Comparison of ENCODE assay signal across 35 cellular contexts in the genomic region with DNA sequence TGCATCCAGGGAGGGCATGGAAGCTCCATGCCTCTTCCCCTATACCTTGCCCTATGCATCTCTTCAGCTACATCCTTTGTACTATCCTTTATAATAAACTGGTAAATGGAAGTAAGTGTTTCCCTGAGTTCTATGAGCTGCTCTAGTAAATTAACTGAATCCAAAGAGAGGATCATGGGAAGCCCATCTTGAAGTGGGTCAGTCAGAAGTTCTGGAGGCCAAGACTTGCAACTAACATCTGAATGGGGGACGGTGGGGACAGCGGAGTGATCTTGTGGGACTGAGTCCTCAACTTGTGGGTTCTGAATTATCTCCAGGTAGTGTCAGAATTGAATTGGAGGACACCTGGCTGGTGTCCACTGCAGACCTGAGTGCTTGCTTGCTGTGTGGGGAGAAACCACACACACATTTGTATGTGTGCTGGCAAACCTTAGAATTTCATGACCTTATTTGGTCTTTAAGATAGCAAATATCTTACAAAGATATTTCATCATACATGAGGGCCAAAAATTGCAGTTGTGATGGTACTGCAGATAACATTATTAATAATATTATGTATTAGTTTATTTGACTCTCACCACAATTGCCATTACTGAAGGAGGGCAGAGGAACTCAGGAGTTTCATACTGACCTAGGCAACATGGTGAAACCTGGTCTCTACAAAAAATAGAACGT. TPM values are rescaled to one million over a fixed set of nuclear protein-coding genes. Genes with fewer than 3 reads are reported as not detected.
"Had no signal": no experiment of that assay in that cellular context is flagged by ENCODE, and none has a peak within 500 bp of the region (broad histone marks: within the 10 kb centered on the region; RNA-seq: fewer than 3 reads in every experiment).

No MANE protein-coding gene starts in this region.

- H3K27me3 ChIP-seq: adrenal gland, ascending aorta, breast epithelium, cardiac muscle cell, dorsolateral prefrontal cortex, esophagus squamous epithelium had no signal

- FAIRE-seq: frontal cortex had no signal

- ATAC-seq: activated CD4-positive, alpha-beta T cell treated with anti-CD3 and anti-CD28 coated beads for 36 hours; activated CD8-positive, alpha-beta memory T cell treated with anti-CD3 and anti-CD28 coated beads, Interleukin-2, amount 10 ng/mL, durations not matched to agents 7 days and 5 days; activated CD8-positive, alpha-beta T cell treated with anti-CD3 and anti-CD28 coated beads, Interleukin-2, amount 10 ng/mL, durations not matched to agents 7 days and 5 days; activated naive CD8-positive, alpha-beta T cell treated with anti-CD3 and anti-CD28 coated beads, Interleukin-2, amount 50 U/mL, for 24 hours had no signal

- H3K36me3 ChIP-seq: adrenal gland, ascending aorta, breast epithelium, cardiac muscle cell, esophagus squamous epithelium had no signal

- H3K4me3 ChIP-seq: adrenal gland, ascending aorta, breast epithelium, cardiac muscle cell, coronary artery, dorsolateral prefrontal cortex, esophagus squamous epithelium had no signal

- H3K4me1 ChIP-seq: ascending aorta, breast epithelium had no signal

- H3K9me3 ChIP-seq: adrenal gland, ascending aorta, breast epithelium, esophagus squamous epithelium had no signal

- DNase-seq: activated CD4-positive, alpha-beta memory T cell treated with anti-CD3 and anti-CD28 coated beads for 36 hours; activated CD4-positive, alpha-beta T cell treated with anti-CD3 and anti-CD28 coated beads for 36 hours; activated CD4-positive, alpha-beta T cell treated with anti-CD3 and anti-CD28 coated beads, Interleukin-2, amount 10 ng/mL, durations not matched to agents 24 days and 14 days; activated CD4-positive, CD25-positive, alpha-beta regulatory T cell; activated CD4-positive, CD25-positive, alpha-beta regulatory T cell treated with anti-CD3 and anti-CD28 coated beads, Interleukin-2, amount 50 U/mL, for 72 hours; activated CD8-positive, alpha-beta memory T cell treated with anti-CD3 and anti-CD28 coated beads, Interleukin-2, amount 10 ng/mL, durations not matched to agents 7 days and 5 days; activated CD8-positive, alpha-beta memory T cell treated with anti-CD3 and anti-CD28 coated beads, Interleukin-2, amount 50 U/mL, for 4 hours; activated CD8-positive, alpha-beta T cell treated with anti-CD3 and anti-CD28 coated beads, Interleukin-2, amount 10 ng/mL, durations not matched to agents 7 days and 5 days; activated effector memory CD4-positive, alpha-beta T cell treated with anti-CD3 and anti-CD28 coated beads, Interleukin-2, amount 50 U/mL, for 16 hours; activated naive CD4-positive, alpha-beta T cell treated with anti-CD3 and anti-CD28 coated beads for 36 hours; activated naive CD8-positive, alpha-beta T cell treated with anti-CD3 and anti-CD28 coated beads for 36 hours; activated naive CD8-positive, alpha-beta T cell treated with anti-CD3 and anti-CD28 coated beads, Interleukin-2, amount 50 U/mL, for 24 hours; activated T-cell treated with anti-CD3 and anti-CD28 coated beads, Interleukin-2, amount 50 U/mL, for 1 hour; activated T-cell treated with anti-CD3 and anti-CD28 coated beads, Interleukin-2, amount 50 U/mL, for 48 hours; adrenal gland; central memory CD4-positive, alpha-beta T cell; cerebellar nuclear complex; dorsolateral prefrontal cortex; effector memory CD4-positive, alpha-beta T cell; endodermal cell; esophagus squamous epithelium; foreskin fibroblast; head of caudate nucleus; T-helper 2 cell had no signal

- H3K27ac ChIP-seq: adrenal gland, ascending aorta, breast epithelium, cardiac muscle cell, coronary artery, dorsolateral prefrontal cortex, esophagus squamous epithelium had no signal

RNA-seq across cellular contexts. Expression of a gene that starts 32.2 kb away (rescaled TPM):
- total RNA-seq: activated CD4-positive, alpha-beta memory T cell treated with anti-CD3 and anti-CD28 coated beads for 36 hours; activated CD4-positive, alpha-beta T cell treated with anti-CD3 and anti-CD28 coated beads for 36 hours; activated CD4-positive, alpha-beta T cell treated with anti-CD3 and anti-CD28 coated beads, Interleukin-2, amount 10 ng/mL, durations not matched to agents 24 days and 14 days; activated CD8-positive, alpha-beta memory T cell treated with anti-CD3 and anti-CD28 coated beads for 36 hours; activated CD8-positive, alpha-beta memory T cell treated with anti-CD3 and anti-CD28 coated beads, Interleukin-2, amount 10 ng/mL, durations not matched to agents 7 days and 5 days; activated CD8-positive, alpha-beta T cell treated with anti-CD3 and anti-CD28 coated beads, Interleukin-2, amount 10 ng/mL, durations not matched to agents 7 days and 5 days; activated naive CD4-positive, alpha-beta T cell treated with anti-CD3 and anti-CD28 coated beads for 36 hours; activated naive CD8-positive, alpha-beta T cell treated with anti-CD3 and anti-CD28 coated beads for 36 hours; activated T-helper 1 cell treated with anti-CD3 and anti-CD28 coated beads, Interleukin-12 subunit alpha, Interleukin-12 subunit beta, Interleukin-2, Interleukin-4 antibody, amounts not matched to agents 30 ng/mL and 10 ng/mL and 1 ng/mL, durations not matched to agents 14 hours and 24 hours and 36 hours; activated T-helper 2 cell treated with anti-CD3 and anti-CD28 coated beads, Interferon-gamma antibody, Interleukin-2, Interleukin-4, amounts not matched to agents 10 μg/mL and 5 μg/mL and 100 μg/mL, durations not matched to agents 14 hours and 24 hours and 36 hours; adrenal gland; ascending aorta; cardiac muscle cell; endodermal cell; epithelial cell of proximal tubule; esophagus squamous epithelium; fibroblast of lung; frontal cortex; T-helper 1 cell treated with Interleukin-12 subunit alpha and Interleukin-12 subunit beta and Interleukin-4 antibody, amounts not matched to agents 30 ng/mL and 1 ng/mL, for 36 hours had no signal
- polyA plus RNA-seq: adrenal gland, cardiac muscle cell, fibroblast of lung had no signal
